ENCODE assay signal across 11 cellular contexts in the genomic region with DNA sequence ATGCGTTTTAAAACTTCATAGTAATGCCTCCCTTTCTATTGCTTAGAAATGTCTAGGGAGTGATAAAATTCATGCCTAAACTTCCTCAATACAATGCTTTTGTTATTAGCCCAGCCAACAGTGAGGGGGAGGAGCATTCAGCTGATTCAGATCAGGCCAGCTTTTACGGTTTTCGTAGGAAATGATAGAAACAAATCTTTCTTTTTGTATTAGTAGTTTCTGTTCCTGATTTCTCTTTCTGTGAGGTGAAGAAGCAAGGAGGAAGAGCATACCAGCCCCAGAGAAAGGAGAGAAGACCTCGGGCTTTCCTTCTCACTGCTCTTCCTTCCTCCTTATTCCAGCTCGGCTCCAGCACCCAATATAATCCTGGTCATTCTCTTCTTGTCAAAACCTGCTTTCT. TPM values are rescaled to one million over a fixed set of nuclear protein-coding genes. Genes with fewer than 3 reads are reported as not detected.
DNase-seq lines count a peak whose midpoint lies in the region; ATAC-seq and TF ChIP-seq lines count a peak whose summit lies in the region.
"Had no signal": no experiment of that assay in that cellular context is flagged by ENCODE, and none has a peak within 500 bp of the region (broad histone marks: within the 10 kb centered on the region; RNA-seq: fewer than 3 reads in every experiment).

No MANE protein-coding gene starts in this region.

- H3K27me3 Mint-ChIP-seq in brain, result peaks cover 3% of the 10 kb centered on the region

- TF ChIP-seq CTCF in brain (conservative IDR thresholded peaks at IDR 0.05), result no peak
- no peak for TF ChIP-seq CTCF in psoas muscle (IDR thresholded peaks at IDR 0.05)
- TF ChIP-seq CTCF in dorsolateral prefrontal cortex (IDR thresholded peaks at IDR 0.05 in 54 of 56, conservative IDR thresholded peaks at IDR 0.05 in 2 of 56; ENCODE audit: low read depth in 1 of 56, partially characterized antibody in 56 of 56), result no peak

- ATAC-seq in GM18511 (IDR thresholded peaks at IDR 0.05; ENCODE audit: unreplicated experiment) (peak; percentile 95), GM21526 (IDR thresholded peaks at IDR 0.05; ENCODE audit: low FRiP score, unreplicated experiment) (peak; percentile 92), HG03175 (IDR thresholded peaks at IDR 0.05; ENCODE audit: unreplicated experiment) (peak; percentile 79), psoas muscle (no peak)

- DNase-seq in GM19240 (ENCODE audit: insufficient read length, low spot score) (no peak), psoas muscle (no peak), dorsolateral prefrontal cortex (no peak)
- DNase-seq in activated CD4-positive, alpha-beta T cell treated with anti-CD3 and anti-CD28 coated beads, Interleukin-2, amount 50 U/mL, for 1 hour, result no peak
- DNase-seq: HFFc6, upper lobe of left lung had no signal

- no peaks in the 10 kb centered on the region for H3K36me3 ChIP-seq in psoas muscle (ENCODE audit: insufficient read depth in 1 of 2, low read depth in 1 of 2)
- H3K36me3 ChIP-seq: upper lobe of left lung had no signal

- H3K9me3 Mint-ChIP-seq in brain, result no peaks in the 10 kb centered on the region

- H3K27me3 ChIP-seq in psoas muscle (ENCODE audit: insufficient read depth in 3 of 3, low read length in 2 of 3) (no peaks in the 10 kb centered on the region), dorsolateral prefrontal cortex (peaks cover 0 to 3% (median 0%) of the 10 kb centered on the region in 45 donors)
- H3K27me3 ChIP-seq: upper lobe of left lung had no signal

- H3K4me3 ChIP-seq in psoas muscle, result no peak overlapping the region
- peak overlapping the region in 2 of 59 donors; percentile 7 to 30 for H3K4me3 ChIP-seq in dorsolateral prefrontal cortex
- H3K4me3 ChIP-seq: upper lobe of left lung had no signal

- peaks cover 39% of the 10 kb centered on the region for H3K4me1 Mint-ChIP-seq in brain

- intact Hi-C loops in psoas muscle (cut with DNase I), result no loop called here
- intact Hi-C loops in dorsolateral prefrontal cortex (cut with DNase I), result no loop called here

- no peak overlapping the region for H3K27ac ChIP-seq in psoas muscle
- H3K27ac ChIP-seq in dorsolateral prefrontal cortex, result peak overlapping the region in 8 of 59 donors; percentile 13 to 33 (median 21)
- H3K27ac ChIP-seq: upper lobe of left lung had no signal

- no peaks in the 10 kb centered on the region for H3K36me3 Mint-ChIP-seq in brain

- H3K4me1 ChIP-seq in psoas muscle, result no peaks in the 10 kb centered on the region
- H3K4me1 ChIP-seq: upper lobe of left lung had no signal

- H3K9me3 ChIP-seq in psoas muscle, result no peaks in the 10 kb centered on the region
- H3K9me3 ChIP-seq: upper lobe of left lung had no signal

- WGBS in psoas muscle, 3 donors, result 11 to 20% (median 14%) methylated on average over 5 of the region's 5 CpGs

- no peak overlapping the region for H3K4me3 Mint-ChIP-seq in brain
- H3K4me3 Mint-ChIP-seq: HFFc6 had no signal

- peak overlapping the region in 3 of 5 experiments; percentile 43 to 62 (median 59) for H3K27ac Mint-ChIP-seq in brain
- H3K27ac Mint-ChIP-seq: HFFc6 had no signal

RNA-seq across cellular contexts. Expression of a gene that starts 35.1 kb away (rescaled TPM):
- 0.24 TPM for polyA plus RNA-seq in brain (ENCODE audit: insufficient read depth, low read depth, low replicate concordance)
- not detected for total RNA-seq in psoas muscle
- polyA plus RNA-seq in psoas muscle, result not detected
- total RNA-seq in dorsolateral prefrontal cortex, result 1 to 10 TPM in 13 of 120 experiments, under 1 TPM in 71, not detected in 36; 0.11 to 2.1 (median 0.41) TPM
- total RNA-seq: HFFc6; T-helper 2 cell treated with Interferon-gamma antibody and Interleukin-4, amounts not matched to agents 100 ng/mL and 5 ng/mL, for 36 hours had no signal

Comparison
In these comparisons a context has a peak if more than half of its experiments do, and no peak if none do; other contexts are left out.
1. ATAC-seq: peak in GM18511 (single experiment), GM21526 (single experiment) and HG03175 (single experiment); none in psoas muscle (0 of 4).